14 cellular contexts compared by ENCODE assay signal in genomic region chr2:49129034-49129433, GRCh38. TPM values are rescaled to one million over a fixed set of nuclear protein-coding genes. Genes with fewer than 3 reads are reported as not detected.
DNase-seq lines count a peak whose midpoint lies in the region; ATAC-seq and TF ChIP-seq lines count a peak whose summit lies in the region.
"Had no signal": no experiment of that assay in that cellular context is flagged by ENCODE, and none has a peak within 500 bp of the region (broad histone marks: within the 10 kb centered on the region; RNA-seq: fewer than 3 reads in every experiment).

No MANE protein-coding gene starts in this region.

- no peaks in the 10 kb centered on the region for H3K9me3 ChIP-seq in Caco-2
- H3K9me3 ChIP-seq in heart left ventricle = peaks cover 0 to 16% (median 0%) of the 10 kb centered on the region in 12 donors
- H3K9me3 ChIP-seq: lower lobe of right lung had no signal

- H3K36me3 Mint-ChIP-seq in nephron progenitor cell (ENCODE audit: low read depth) (peaks cover 11% of the 10 kb centered on the region), Caco-2 (ENCODE audit: insufficient read depth, unreplicated experiment) (no peaks in the 10 kb centered on the region)
- no peaks in the 10 kb centered on the region for H3K36me3 Mint-ChIP-seq in activated T-helper 17 cell treated with anti-CD3 and anti-CD28 coated beads, Interleukin-2, amount 50 U/mL, for 72 hours (ENCODE audit: low read depth)
- H3K36me3 Mint-ChIP-seq: CD4-positive, CD25-positive, alpha-beta regulatory T cell had no signal

- H3K27ac ChIP-seq in heart left ventricle = no peak overlapping the region
- H3K27ac ChIP-seq: lower lobe of right lung had no signal

- CTCF ChIA-PET in Caco-2 (lab: Charles Lee) = no interaction called here

- ATAC-seq in GM18873 (IDR thresholded peaks at IDR 0.05; ENCODE audit: low FRiP score, unreplicated experiment) (peak; percentile 71), GM21717 (IDR thresholded peaks at IDR 0.05; ENCODE audit: unreplicated experiment) (peak; percentile 98), HG03175 (IDR thresholded peaks at IDR 0.05; ENCODE audit: unreplicated experiment) (peak; percentile 98), heart left ventricle (no peak)
- ATAC-seq in activated T-helper 17 cell treated with anti-CD3 and anti-CD28 coated beads, Interleukin-2, amount 50 U/mL, for 72 hours (replicated peaks) = no peak
- ATAC-seq: lower lobe of right lung had no signal

- no peak overlapping the region for H3K4me3 ChIP-seq in Caco-2 (ENCODE audit: low read depth, low read length)
- no peak overlapping the region for H3K4me3 ChIP-seq in heart left ventricle
- H3K4me3 ChIP-seq: lower lobe of right lung had no signal

- no peaks in the 10 kb centered on the region for H3K36me3 ChIP-seq in Caco-2 (ENCODE audit: control insufficient read depth, insufficient read depth, low read length)
- no peaks in the 10 kb centered on the region for H3K36me3 ChIP-seq in heart left ventricle
- H3K36me3 ChIP-seq: lower lobe of right lung had no signal

- intact Hi-C loops in Caco-2 (cut with micrococcal nuclease; ENCODE audit: unreplicated experiment) (no loop called here), heart left ventricle (cut with DNase I) (no loop called here)

- no peaks in the 10 kb centered on the region for H3K27me3 ChIP-seq in Caco-2 (replicated peaks; ENCODE audit: control insufficient read depth, insufficient read depth, low read length)
- no peaks in the 10 kb centered on the region for H3K27me3 ChIP-seq in heart left ventricle

- H3K9me3 Mint-ChIP-seq in nephron progenitor cell (peaks cover 33% of the 10 kb centered on the region), Caco-2 (ENCODE audit: unreplicated experiment) (peaks cover 24% of the 10 kb centered on the region)
- peaks cover 10% of the 10 kb centered on the region for H3K9me3 Mint-ChIP-seq in activated T-helper 17 cell treated with anti-CD3 and anti-CD28 coated beads, Interleukin-2, amount 50 U/mL, for 72 hours

- H3K4me1 ChIP-seq in Caco-2 (no peaks in the 10 kb centered on the region), heart left ventricle (no peaks in the 10 kb centered on the region)
- H3K4me1 ChIP-seq: lower lobe of right lung had no signal

- POLR2A ChIA-PET in Caco-2 (lab: Charles Lee) = no interaction called here

- H3K27me3 Mint-ChIP-seq in nephron progenitor cell (ENCODE audit: low read depth, poor library complexity) (peaks cover 2% of the 10 kb centered on the region), Caco-2 (ENCODE audit: insufficient read depth, unreplicated experiment) (no peaks in the 10 kb centered on the region)
- H3K27me3 Mint-ChIP-seq in activated T-helper 17 cell treated with anti-CD3 and anti-CD28 coated beads, Interleukin-2, amount 50 U/mL, for 72 hours = no peaks in the 10 kb centered on the region
- H3K27me3 Mint-ChIP-seq: activated CD4-positive, alpha-beta T cell treated with anti-CD3 and anti-CD28 coated beads, Interleukin-2, amount 10 ng/mL, durations not matched to agents 24 days and 14 days; CD4-positive, CD25-positive, alpha-beta regulatory T cell had no signal

- no TSS peak for BruUV-seq in Caco-2 (replicated peaks; lab: Mats Ljungman, UMichigan)

- H3K4me1 Mint-ChIP-seq in nephron progenitor cell (peaks cover 19% of the 10 kb centered on the region), Caco-2 (ENCODE audit: low read depth, unreplicated experiment) (no peaks in the 10 kb centered on the region)
- H3K4me1 Mint-ChIP-seq in activated T-helper 17 cell treated with anti-CD3 and anti-CD28 coated beads, Interleukin-2, amount 50 U/mL, for 72 hours = no peaks in the 10 kb centered on the region
- H3K4me1 Mint-ChIP-seq: activated CD4-positive, alpha-beta T cell treated with anti-CD3 and anti-CD28 coated beads, Interleukin-2, amount 10 ng/mL, durations not matched to agents 24 days and 14 days; CD4-positive, CD25-positive, alpha-beta regulatory T cell had no signal

- no peak for DNase-seq in nephron progenitor cell
- no peak for DNase-seq in HT-29 (ENCODE audit: low spot score)
- no peak for DNase-seq in Caco-2
- DNase-seq in heart left ventricle = no peak
- DNase-seq: activated CD4-positive, alpha-beta T cell treated with anti-CD3 and anti-CD28 coated beads, Interleukin-2, amount 10 ng/mL, durations not matched to agents 24 days and 14 days; activated effector memory CD4-positive, alpha-beta T cell treated with Interleukin-2 at 50 U/mL for 16 hours; CD4-positive, CD25-positive, alpha-beta regulatory T cell; lower lobe of right lung; NCI-H1930; stimulated activated naive CD4-positive, alpha-beta T cell treated with Interleukin-2 at 50 U/mL for 16 hours had no signal

- TF ChIP-seq CTCF in nephron progenitor cell (IDR thresholded peaks at IDR 0.05) = no peak
- TF ChIP-seq CTCF in Caco-2 (IDR thresholded peaks at IDR 0.05; ENCODE audit: insufficient read depth in 1 of 2, low read depth in 1 of 2, low read length in 1 of 2, severe bottlenecking in 1 of 2, unreplicated experiment in 1 of 2) = no peak
- no peak for TF ChIP-seq CTCF in heart left ventricle (IDR thresholded peaks at IDR 0.05)

- TF ChIP-seq POLR2A in heart left ventricle (IDR thresholded peaks at IDR 0.05) = no peak

- WGBS in heart left ventricle, 4 donors = 21 to 39% (median 26%) methylated on average over 1 of the region's 1 CpG

- H3K27ac Mint-ChIP-seq in nephron progenitor cell = peak overlapping the region; percentile 85
- no peak overlapping the region for H3K27ac Mint-ChIP-seq in activated T-helper 17 cell treated with anti-CD3 and anti-CD28 coated beads, Interleukin-2, amount 50 U/mL, for 72 hours
- H3K27ac Mint-ChIP-seq in Caco-2 (ENCODE audit: unreplicated experiment) = no peak overlapping the region
- H3K27ac Mint-ChIP-seq: activated CD4-positive, alpha-beta T cell treated with anti-CD3 and anti-CD28 coated beads, Interleukin-2, amount 10 ng/mL, durations not matched to agents 24 days and 14 days; CD4-positive, CD25-positive, alpha-beta regulatory T cell had no signal

- H3K4me3 Mint-ChIP-seq in nephron progenitor cell (no peak overlapping the region), Caco-2 (ENCODE audit: unreplicated experiment) (no peak overlapping the region)
- no peak overlapping the region for H3K4me3 Mint-ChIP-seq in activated T-helper 17 cell treated with anti-CD3 and anti-CD28 coated beads, Interleukin-2, amount 50 U/mL, for 72 hours
- H3K4me3 Mint-ChIP-seq: activated CD4-positive, alpha-beta T cell treated with anti-CD3 and anti-CD28 coated beads, Interleukin-2, amount 10 ng/mL, durations not matched to agents 24 days and 14 days; CD4-positive, CD25-positive, alpha-beta regulatory T cell had no signal

RNA-seq across cellular contexts. Expression of gene FSHR, which starts 25.3 kb away (rescaled TPM):
- total RNA-seq in HT-29 (2014; rRNA removed; shearing (Covaris generic)) = not detected in 2 replicates
- not detected for total RNA-seq in activated T-helper 17 cell treated with anti-CD3 and anti-CD28 coated beads, Interleukin-2, amount 50 U/mL, for 72 hours
- total RNA-seq in Caco-2 (2022) = 0.41 and 1.0 TPM in 2 replicates
- under 1 TPM in 6 of 9 donors, not detected in 3; 0.19 to 0.75 (median 0.39) TPM for total RNA-seq in heart left ventricle
- not detected for polyA plus RNA-seq in heart left ventricle
- total RNA-seq: activated CD4-positive, alpha-beta T cell treated with anti-CD3 and anti-CD28 coated beads, Interleukin-2, amount 10 ng/mL, durations not matched to agents 24 days and 14 days; CD4-positive, CD25-positive, alpha-beta regulatory T cell; lower lobe of right lung had no signal
- polyA plus RNA-seq: CD4-positive, CD25-positive, alpha-beta regulatory T cell had no signal

Comparison
In these comparisons a context has a peak if more than half of its experiments do, and no peak if none do; other contexts are left out.
1. ATAC-seq: peak in GM18873 (single experiment), GM21717 (single experiment) and HG03175 (single experiment); none in activated T-helper 17 cell treated with anti-CD3 and anti-CD28 coated beads, Interleukin-2, amount 50 U/mL, for 72 hours (single experiment) and heart left ventricle (0 of 4).